Comparison of ENCODE assay signal across 9 cellular contexts in the genomic region with DNA sequence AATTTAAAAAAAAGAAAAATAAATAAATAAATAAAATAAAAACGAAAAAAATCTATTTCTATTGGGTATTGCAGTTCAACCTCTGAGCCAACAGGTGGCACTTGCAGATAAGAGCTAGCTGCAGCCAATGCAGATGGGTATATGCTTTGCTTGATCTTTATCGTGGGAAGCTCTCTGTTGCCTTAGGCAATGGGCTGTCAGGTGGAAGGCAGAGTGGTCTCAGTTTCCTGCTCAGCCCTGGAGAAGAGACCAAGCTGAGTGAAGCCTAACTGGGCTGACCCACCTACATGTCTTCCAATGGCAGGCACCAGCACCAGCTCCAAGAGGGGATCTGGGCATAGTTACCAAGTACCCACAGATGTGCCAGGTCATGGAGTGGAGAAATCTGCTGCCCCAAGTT.
DNase-seq lines count a peak whose midpoint lies in the region; ATAC-seq, FAIRE-seq and TF ChIP-seq lines count a peak whose summit lies in the region.
"Had no signal": no experiment of that assay in that cellular context is flagged by ENCODE, and none has a peak within 500 bp of the region (broad histone marks: within the 10 kb centered on the region; RNA-seq: fewer than 3 reads in every experiment).

No MANE protein-coding gene starts in this region.

- no peak for TF ChIP-seq POLR2A in GM12891 (IDR thresholded peaks at IDR 0.05; ENCODE audit: low read depth, low read length)

- DNase-seq in A172 (ENCODE audit: low spot score) (peak; percentile 25), ELR (ENCODE audit: low read depth) (peak; percentile 65), NCI-H524 treated with DMSO at 0.1 percent for 48 hours (lab: John Stamatoyannopoulos, UW) (peak; percentile 19), dermis microvascular lymphatic vessel endothelial cell (ENCODE audit: low read depth in 2 of 2) (peak; percentile 21 to 71), smooth muscle cell (lab: John Stamatoyannopoulos, UW; ENCODE audit: unreplicated experiment) (no peak), medulla oblongata (ENCODE audit: extremely low spot score) (no peak), GM12891 (ENCODE audit: insufficient read length, low spot score) (no peak)

- no peak overlapping the region for H3K9ac ChIP-seq in smooth muscle cell (ENCODE audit: low read depth)

- no peaks in the 10 kb centered on the region for H3K27me3 ChIP-seq in smooth muscle cell (ENCODE audit: low read depth)

- H3K79me2 ChIP-seq in smooth muscle cell (ENCODE audit: low read depth): no peaks in the 10 kb centered on the region

- H3K4me2 ChIP-seq in smooth muscle cell: no peak overlapping the region

- 13% methylated on average over 2 of the region's 2 CpGs for WGBS in smooth muscle cell (ENCODE audit: low lambda C conversion rate)

- no peaks in the 10 kb centered on the region for H3K36me3 ChIP-seq in smooth muscle cell (ENCODE audit: low read depth)

- ATAC-seq in HG03354 (IDR thresholded peaks at IDR 0.05; ENCODE audit: poor library complexity, severe bottlenecking, unreplicated experiment): no peak

- no peak overlapping the region for H3K27ac ChIP-seq in smooth muscle cell (ENCODE audit: low read depth)

- no peaks in the 10 kb centered on the region for H3K4me1 ChIP-seq in smooth muscle cell (ENCODE audit: low read depth)

- H3K4me3 ChIP-seq in smooth muscle cell: no peak overlapping the region

- no peaks in the 10 kb centered on the region for H3F3A ChIP-seq in smooth muscle cell (ENCODE audit: low read depth)

- H3K9me3 ChIP-seq in smooth muscle cell (replicated peaks; ENCODE audit: low read depth): no peaks in the 10 kb centered on the region

- no peak for FAIRE-seq in GM12891 (lab: Jason Lieb, UNC)
- FAIRE-seq: colon had no signal

- H2AFZ ChIP-seq in smooth muscle cell (ENCODE audit: low read depth): no peak overlapping the region

- no peaks in the 10 kb centered on the region for H4K20me1 ChIP-seq in smooth muscle cell (ENCODE audit: low read depth)

- peak; percentile 47 for TF ChIP-seq CTCF in smooth muscle cell (IDR thresholded peaks at IDR 0.05; ENCODE audit: borderline replicate concordance, insufficient read depth, poor library complexity, severe bottlenecking)

TF ChIP-seq in GM12891, 5 proteins besides CTCF, POLR2A, EP300 and RAD21:
- TF ChIP-seq POU2F2 (IDR thresholded peaks at IDR 0.05; ENCODE audit: low read depth, low read length): no peak
- TF ChIP-seq PAX5 (IDR thresholded peaks at IDR 0.05; ENCODE audit: insufficient read depth, low read length, severe bottlenecking): no peak
- TF ChIP-seq SPI1 (IDR thresholded peaks at IDR 0.05; ENCODE audit: low read depth, low read length): no peak
- TF ChIP-seq TAF1 (IDR thresholded peaks at IDR 0.05; ENCODE audit: low read depth, low read length): no peak
- no peak for TF ChIP-seq POLR2AphosphoS5 (IDR thresholded peaks at IDR 0.05; ENCODE audit: low read depth, low read length)

Comparison
In these comparisons a context has a peak if more than half of its experiments do, and no peak if none do; other contexts are left out.
1. DNase-seq: peak in A172 (single experiment), ELR (single experiment), NCI-H524 treated with DMSO at 0.1 percent for 48 hours (single experiment) and dermis microvascular lymphatic vessel endothelial cell (2 of 2); none in smooth muscle cell (single experiment), medulla oblongata (single experiment) and GM12891 (single experiment).